Comparison of ENCODE assay signal across 10 cellular contexts in the genomic region with DNA sequence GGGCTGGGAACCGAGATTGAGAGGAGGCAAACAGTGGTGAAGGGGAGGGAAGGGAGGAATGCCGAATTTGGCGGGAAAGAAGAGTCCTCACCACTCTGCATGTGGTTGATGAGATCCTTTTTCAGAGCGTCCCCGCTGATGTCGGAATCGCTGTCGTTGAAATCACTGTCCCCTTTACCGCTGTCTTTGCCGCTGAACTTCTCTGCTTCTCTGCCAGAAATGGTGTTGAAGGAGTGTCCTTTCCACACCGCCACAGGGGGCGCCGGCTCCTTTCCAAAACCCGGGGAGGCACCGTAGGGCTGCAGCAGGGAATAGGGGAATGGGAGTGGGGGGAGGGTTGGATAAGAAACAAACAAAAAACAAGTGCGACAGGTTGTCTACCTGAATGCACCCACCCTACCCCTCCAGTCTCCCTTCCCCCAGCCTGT. TPM values are rescaled to one million over a fixed set of nuclear protein-coding genes. Genes with fewer than 3 reads are reported as not detected.
DNase-seq lines count a peak whose midpoint lies in the region; ATAC-seq and TF ChIP-seq lines count a peak whose summit lies in the region.
"Had no signal": no experiment of that assay in that cellular context is flagged by ENCODE, and none has a peak within 500 bp of the region (broad histone marks: within the 10 kb centered on the region; RNA-seq: fewer than 3 reads in every experiment).

No MANE protein-coding gene starts in this region.

- peak overlapping the region; percentile 72 for H3K4me2 ChIP-seq in GM23338

- H3K4me1 ChIP-seq in GM23338 (ENCODE audit: insufficient read depth) = peaks cover 26% of the 10 kb centered on the region

- H3K36me3 ChIP-seq in GM23338 (ENCODE audit: insufficient read depth) = no peaks in the 10 kb centered on the region
- H3K36me3 ChIP-seq: thoracic aorta had no signal

- H3K27ac Mint-ChIP-seq in GM23338 (no peak overlapping the region), mesothelial cell of epicardium (no peak overlapping the region)
- no peak overlapping the region for H3K27ac Mint-ChIP-seq in activated naive CD8-positive, alpha-beta T cell treated with anti-CD3 and anti-CD28 coated beads for 36 hours

- peaks cover 68% of the 10 kb centered on the region for H3K27me3 ChIP-seq in GM23338 (ENCODE audit: insufficient read depth)

- H3K79me2 ChIP-seq in GM23338 (replicated peaks; ENCODE audit: insufficient read depth) = no peaks in the 10 kb centered on the region

- H3K27me3 Mint-ChIP-seq in GM23338 (ENCODE audit: insufficient read depth, low read depth, poor library complexity) = peaks cover 56% of the 10 kb centered on the region
- H3K27me3 Mint-ChIP-seq in activated naive CD8-positive, alpha-beta T cell treated with anti-CD3 and anti-CD28 coated beads for 36 hours = peaks cover 75% of the 10 kb centered on the region
- H3K27me3 Mint-ChIP-seq in mesothelial cell of epicardium (ENCODE audit: low read depth) = peaks cover 88% of the 10 kb centered on the region

- no peak overlapping the region for H3K27ac ChIP-seq in GM23338 (ENCODE audit: low read depth)
- H3K27ac ChIP-seq: thoracic aorta had no signal

- DNase-seq in DMS153 treated with DMSO at 0.1 percent for 48 hours (lab: John Stamatoyannopoulos, UW; ENCODE audit: unreplicated experiment) = peak; percentile 86
- DNase-seq in GM23338 (ENCODE audit: low spot score) = peak; percentile 64
- peak; percentile 6 for DNase-seq in activated naive CD8-positive, alpha-beta T cell treated with anti-CD3 and anti-CD28 coated beads for 36 hours
- DNase-seq in mesothelial cell of epicardium (ENCODE audit: low spot score in 2 of 2, unreplicated experiment in 2 of 2) = no peak
- no peak for DNase-seq in NCI-H1694 treated with DMSO at 0.1 percent for 48 hours (lab: John Stamatoyannopoulos, UW)
- DNase-seq: NCI-H2171 treated with DMSO at 0.1 percent for 48 hours had no signal

- H4K20me1 ChIP-seq in GM23338 (replicated peaks; ENCODE audit: insufficient read depth) = peaks cover 4% of the 10 kb centered on the region; the same call in 1 of the 2 replicates

- peak; percentile 48 to 55 for TF ChIP-seq CTCF in GM23338 (conservative IDR thresholded peaks at IDR 0.05; ENCODE audit: low read depth in 2 of 2)
- no peak for TF ChIP-seq CTCF in mesothelial cell of epicardium (IDR thresholded peaks at IDR 0.05; ENCODE audit: unreplicated experiment)

- no peaks in the 10 kb centered on the region for H3K9me2 ChIP-seq in GM23338 (ENCODE audit: insufficient read depth)

- H3K4me1 Mint-ChIP-seq in GM23338 (peaks cover 22% of the 10 kb centered on the region), mesothelial cell of epicardium (peaks cover 19% of the 10 kb centered on the region)
- H3K4me1 Mint-ChIP-seq in activated naive CD8-positive, alpha-beta T cell treated with anti-CD3 and anti-CD28 coated beads for 36 hours = peaks cover 12% of the 10 kb centered on the region

- peak overlapping the region; percentile 91 for H3K4me3 ChIP-seq in GM23338
- H3K4me3 ChIP-seq: thoracic aorta had no signal

- H2AFZ ChIP-seq in GM23338 = peak overlapping the region; percentile 91

- H3K36me3 Mint-ChIP-seq in GM23338 (ENCODE audit: low read depth) = peaks cover 11% of the 10 kb centered on the region
- no peaks in the 10 kb centered on the region for H3K36me3 Mint-ChIP-seq in activated naive CD8-positive, alpha-beta T cell treated with anti-CD3 and anti-CD28 coated beads for 36 hours
- no peaks in the 10 kb centered on the region for H3K36me3 Mint-ChIP-seq in mesothelial cell of epicardium

- H3F3A ChIP-seq in GM23338 (replicated peaks; ENCODE audit: low read depth) = peaks cover 7% of the 10 kb centered on the region

- ATAC-seq in GM23338 (no peak), HG02938 (IDR thresholded peaks at IDR 0.05; ENCODE audit: unreplicated experiment) (no peak), GM21447 (IDR thresholded peaks at IDR 0.05; ENCODE audit: unreplicated experiment) (no peak)

- H3K4me3 Mint-ChIP-seq in GM23338 (peak overlapping the region; percentile 49), mesothelial cell of epicardium (peak overlapping the region; percentile 36)
- no peak overlapping the region for H3K4me3 Mint-ChIP-seq in activated naive CD8-positive, alpha-beta T cell treated with anti-CD3 and anti-CD28 coated beads for 36 hours

- H3K9me3 Mint-ChIP-seq in GM23338 = peaks cover 14% of the 10 kb centered on the region; the same call in 2 of the 3 replicates
- H3K9me3 Mint-ChIP-seq in activated naive CD8-positive, alpha-beta T cell treated with anti-CD3 and anti-CD28 coated beads for 36 hours = peaks cover 4% of the 10 kb centered on the region
- no peaks in the 10 kb centered on the region for H3K9me3 Mint-ChIP-seq in mesothelial cell of epicardium

TF ChIP-seq in GM23338, 12 proteins besides CTCF, POLR2A, EP300 and RAD21 (continues in another document):
- no peak for TF ChIP-seq POLR2AphosphoS5 (IDR thresholded peaks at IDR 0.05; ENCODE audit: low read depth)
- TF ChIP-seq JUNB (IDR thresholded peaks at IDR 0.05; ENCODE audit: unreplicated experiment) = no peak
- TF ChIP-seq, protein P1, sequence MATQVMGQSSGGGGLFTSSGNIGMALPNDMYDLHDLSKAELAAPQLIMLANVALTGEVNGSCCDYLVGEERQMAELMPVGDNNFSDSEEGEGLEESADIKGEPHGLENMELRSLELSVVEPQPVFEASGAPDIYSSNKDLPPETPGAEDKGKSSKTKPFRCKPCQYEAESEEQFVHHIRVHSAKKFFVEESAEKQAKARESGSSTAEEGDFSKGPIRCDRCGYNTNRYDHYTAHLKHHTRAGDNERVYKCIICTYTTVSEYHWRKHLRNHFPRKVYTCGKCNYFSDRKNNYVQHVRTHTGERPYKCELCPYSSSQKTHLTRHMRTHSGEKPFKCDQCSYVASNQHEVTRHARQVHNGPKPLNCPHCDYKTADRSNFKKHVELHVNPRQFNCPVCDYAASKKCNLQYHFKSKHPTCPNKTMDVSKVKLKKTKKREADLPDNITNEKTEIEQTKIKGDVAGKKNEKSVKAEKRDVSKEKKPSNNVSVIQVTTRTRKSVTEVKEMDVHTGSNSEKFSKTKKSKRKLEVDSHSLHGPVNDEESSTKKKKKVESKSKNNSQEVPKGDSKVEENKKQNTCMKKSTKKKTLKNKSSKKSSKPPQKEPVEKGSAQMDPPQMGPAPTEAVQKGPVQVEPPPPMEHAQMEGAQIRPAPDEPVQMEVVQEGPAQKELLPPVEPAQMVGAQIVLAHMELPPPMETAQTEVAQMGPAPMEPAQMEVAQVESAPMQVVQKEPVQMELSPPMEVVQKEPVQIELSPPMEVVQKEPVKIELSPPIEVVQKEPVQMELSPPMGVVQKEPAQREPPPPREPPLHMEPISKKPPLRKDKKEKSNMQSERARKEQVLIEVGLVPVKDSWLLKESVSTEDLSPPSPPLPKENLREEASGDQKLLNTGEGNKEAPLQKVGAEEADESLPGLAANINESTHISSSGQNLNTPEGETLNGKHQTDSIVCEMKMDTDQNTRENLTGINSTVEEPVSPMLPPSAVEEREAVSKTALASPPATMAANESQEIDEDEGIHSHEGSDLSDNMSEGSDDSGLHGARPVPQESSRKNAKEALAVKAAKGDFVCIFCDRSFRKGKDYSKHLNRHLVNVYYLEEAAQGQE (IDR thresholded peaks at IDR 0.05; ENCODE audit: unreplicated experiment) = no peak

RNA-seq across cellular contexts. Expression of gene PCDH8, which starts 3.1 kb away (rescaled TPM):
- 1.2 and 1.7 TPM in 2 replicates for total RNA-seq in GM23338 (2014; rRNA removed; shearing (Covaris generic))
- polyA plus RNA-seq in GM23338 (2016; fragmentation: Nextera tagmentation; extraction: Ambion mirVana) = 0.36 and 0.83 TPM in 2 replicates
- not detected for total RNA-seq in activated naive CD8-positive, alpha-beta T cell treated with anti-CD3 and anti-CD28 coated beads for 36 hours
- 0.09 to 0.25 TPM (median 0.23 TPM) in 3 replicates for total RNA-seq in mesothelial cell of epicardium
- total RNA-seq: mesenteric fat pad, thoracic aorta had no signal

Comparison
In these comparisons a context has a peak if more than half of its experiments do, and no peak if none do; other contexts are left out.
1. DNase-seq: peak in DMS153 treated with DMSO at 0.1 percent for 48 hours (single experiment), GM23338 (single experiment) and activated naive CD8-positive, alpha-beta T cell treated with anti-CD3 and anti-CD28 coated beads for 36 hours (single experiment); none in mesothelial cell of epicardium (0 of 2) and NCI-H1694 treated with DMSO at 0.1 percent for 48 hours (single experiment).